Comparison of ENCODE assay signal across 8 cellular contexts in the genomic region with DNA sequence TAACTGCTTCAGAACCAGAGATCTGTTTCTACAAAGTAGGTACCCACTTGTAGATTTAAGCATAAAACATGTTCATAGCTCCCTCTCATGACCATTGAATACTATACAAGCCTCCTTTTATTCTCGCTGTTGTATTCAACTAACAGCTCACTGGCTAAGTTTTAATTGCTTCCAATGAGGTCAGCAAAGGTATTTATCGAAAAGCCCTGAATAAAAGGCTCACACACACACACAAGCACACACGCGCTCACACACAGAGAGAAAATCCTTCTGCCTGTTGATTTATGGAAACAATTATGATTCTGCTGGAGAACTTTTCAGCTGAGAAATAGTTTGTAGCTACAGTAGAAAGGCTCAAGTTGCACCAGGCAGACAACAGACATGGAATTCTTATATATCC. TPM values are rescaled to one million over a fixed set of nuclear protein-coding genes. Genes with fewer than 3 reads are reported as not detected.
DNase-seq lines count a peak whose midpoint lies in the region; ATAC-seq, FAIRE-seq and TF ChIP-seq lines count a peak whose summit lies in the region.

Gene FGF7 (plus strand): TSS at position 222 of the 400 bp plus-strand sequence. CDS start 1,056 bp downstream, outside the sequence.

- peaks cover 7% of the 10 kb centered on the region for H3K4me1 ChIP-seq in hepatocyte (ENCODE audit: insufficient read depth)
- H3K4me1 ChIP-seq in skeletal muscle tissue (ENCODE audit: control insufficient read depth in 3 of 3, insufficient read depth in 3 of 3, low read length in 3 of 3), result no peaks in the 10 kb centered on the region

- peaks cover 4% of the 10 kb centered on the region for H3K27me3 Mint-ChIP-seq in activated T-helper 17 cell treated with anti-CD3 and anti-CD28 coated beads, Interleukin-2, amount 50 U/mL, for 72 hours

- peak within 1 kb of the TSS; percentile 9 for H2AFZ ChIP-seq in hepatocyte

- TF ChIP-seq CTCF in GM12865 (IDR thresholded peaks at IDR 0.05; ENCODE audit: insufficient read depth, low read depth, low read length, missing control alignments), result no peak
- TF ChIP-seq CTCF in hepatocyte (IDR thresholded peaks at IDR 0.05; ENCODE audit: poor library complexity), result peak; percentile 39

- no peaks in the 10 kb centered on the region for H3K4me1 Mint-ChIP-seq in activated T-helper 17 cell treated with anti-CD3 and anti-CD28 coated beads, Interleukin-2, amount 50 U/mL, for 72 hours

- H3K36me3 ChIP-seq in hepatocyte (replicated peaks; ENCODE audit: insufficient read depth, low read depth) (no peaks in the 10 kb centered on the region), skeletal muscle tissue (ENCODE audit: control insufficient read depth in 3 of 3, insufficient read depth in 3 of 3, low read length in 3 of 3) (no peaks in the 10 kb centered on the region)

- no peaks in the 10 kb centered on the region for H3K9me3 ChIP-seq in hepatocyte (ENCODE audit: low read depth)
- no peaks in the 10 kb centered on the region for H3K9me3 ChIP-seq in skeletal muscle tissue (ENCODE audit: control insufficient read depth in 3 of 3, low read length in 3 of 3)

- no peak for FAIRE-seq in urothelium cell line (lab: Jason Lieb, UNC)

- no peaks in the 10 kb centered on the region for H3K9me3 Mint-ChIP-seq in activated T-helper 17 cell treated with anti-CD3 and anti-CD28 coated beads, Interleukin-2, amount 50 U/mL, for 72 hours

- peak within 1 kb of the TSS; percentile 57 for H3K4me2 ChIP-seq in hepatocyte

- H3K27ac ChIP-seq in hepatocyte (peak within 1 kb of the TSS; percentile 47), skeletal muscle tissue (ENCODE audit: low read depth, low read length) (peak within 1 kb of the TSS; percentile 9)

- H3K36me3 Mint-ChIP-seq in activated T-helper 17 cell treated with anti-CD3 and anti-CD28 coated beads, Interleukin-2, amount 50 U/mL, for 72 hours (ENCODE audit: low read depth), result no peaks in the 10 kb centered on the region

- no peaks in the 10 kb centered on the region for H4K20me1 ChIP-seq in hepatocyte (ENCODE audit: insufficient read depth, poor library complexity, severe bottlenecking)

- H3K4me3 ChIP-seq in GM12865 (ENCODE audit: low read depth, low read length) (peak within 1 kb of the TSS; percentile 38), hepatocyte (peak within 1 kb of the TSS; percentile 8), skeletal muscle tissue (ENCODE audit: low read length in 3 of 3) (peak within 1 kb of the TSS; percentile 45 to 77 (median 57))

- no peak for ATAC-seq in activated T-helper 17 cell treated with anti-CD3 and anti-CD28 coated beads, Interleukin-2, amount 50 U/mL, for 72 hours (replicated peaks)
- no peak for ATAC-seq in HG02588 (IDR thresholded peaks at IDR 0.05; ENCODE audit: unreplicated experiment)

- H3K9ac ChIP-seq in skeletal muscle tissue (ENCODE audit: low read depth in 1 of 3, low read length in 3 of 3), result peak within 1 kb of the TSS; percentile 52 to 67 (median 54)

- DNase-seq in GM12865 (ENCODE audit: low read depth) (no peak), hepatocyte (ENCODE audit: low spot score) (peak; percentile 10), cerebellar cortex (ENCODE audit: low spot score) (no peak), OCI-M1 (lab: John Stamatoyannopoulos, UW) (no peak), urothelium cell line (ENCODE audit: low spot score) (no peak)

- WGBS in hepatocyte (ENCODE audit: low lambda C conversion rate, missing lambda C conversion rate), result 51% methylated on average over 4 of the region's 4 CpGs

- H3K27me3 ChIP-seq in hepatocyte, result no peaks in the 10 kb centered on the region
- H3K27me3 ChIP-seq in skeletal muscle tissue (ENCODE audit: control insufficient read depth in 3 of 3, insufficient read depth in 3 of 3, low read length in 3 of 3), result no peaks in the 10 kb centered on the region

- H3K27ac Mint-ChIP-seq in activated T-helper 17 cell treated with anti-CD3 and anti-CD28 coated beads, Interleukin-2, amount 50 U/mL, for 72 hours, result no peak within 1 kb of the TSS

- no peaks in the 10 kb centered on the region for H3K9me2 ChIP-seq in hepatocyte (replicated peaks; ENCODE audit: insufficient read depth)

- H3K4me3 Mint-ChIP-seq in activated T-helper 17 cell treated with anti-CD3 and anti-CD28 coated beads, Interleukin-2, amount 50 U/mL, for 72 hours, result peak within 1 kb of the TSS; percentile 22

- H3K79me2 ChIP-seq in hepatocyte, result no peaks in the 10 kb centered on the region

RNA-seq across cellular contexts. Expression of gene FGF7, which starts in this region (rescaled TPM):
- not detected for total RNA-seq in activated T-helper 17 cell treated with anti-CD3 and anti-CD28 coated beads, Interleukin-2, amount 50 U/mL, for 72 hours
- total RNA-seq in hepatocyte (13.0 and 18.9 TPM in 2 replicates), skeletal muscle tissue (7.3 TPM)
- 7.3 and 11.2 TPM in 2 replicates for polyA plus RNA-seq in hepatocyte
